ENCODE assay signal across 1 cellular context in the genomic region with DNA sequence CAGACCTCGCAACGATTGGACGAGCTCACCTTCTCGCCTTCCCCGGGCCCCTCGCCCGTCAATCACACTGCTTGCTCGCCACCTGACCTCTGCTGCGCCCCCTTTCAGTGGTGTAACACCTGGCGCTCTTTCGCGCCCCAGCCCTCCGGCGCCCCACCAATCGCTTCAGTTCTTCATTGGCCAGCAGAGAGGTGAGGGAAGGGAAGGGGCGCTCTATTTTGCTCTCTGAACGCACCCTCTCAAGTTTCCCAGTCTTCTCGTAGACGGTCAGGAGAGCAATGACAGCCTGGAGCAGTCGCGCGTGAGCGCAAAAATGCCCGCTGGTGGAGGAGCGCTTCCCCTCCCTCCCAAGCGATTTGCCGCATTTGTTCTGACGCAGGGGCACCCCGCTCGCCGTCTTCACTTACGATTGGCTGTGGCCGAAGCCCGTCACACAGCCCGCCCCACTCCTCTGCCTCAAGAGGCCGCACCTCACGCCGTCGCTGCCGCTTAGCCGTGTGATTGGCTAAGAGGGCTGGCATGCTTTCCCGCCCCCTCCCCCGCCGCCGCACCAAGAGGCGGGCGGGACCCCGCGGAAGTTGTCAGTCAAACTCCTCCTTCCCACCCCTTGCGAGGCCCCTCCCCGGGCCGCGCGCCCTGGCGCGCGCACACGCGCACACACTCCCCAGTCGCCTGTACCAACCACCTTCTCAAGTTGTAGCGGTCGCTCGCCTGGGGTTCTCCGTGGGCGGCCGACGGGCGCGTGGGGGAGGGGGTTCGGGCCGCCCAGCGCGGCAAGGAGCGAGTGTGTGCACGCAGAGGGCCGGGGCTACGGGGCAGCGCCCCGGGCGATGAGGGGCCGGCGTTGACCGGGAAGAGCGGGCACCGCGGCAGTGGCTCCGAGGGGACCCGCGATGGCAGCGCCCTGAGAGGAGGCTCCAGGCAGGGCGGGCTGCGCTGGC.
A peak's percentile ranks its signal among the peaks of the same experiment; 100 is the strongest.
TF ChIP-seq lines count a peak whose summit lies in the region.

A gene (plus strand): TSS at position 667 of the 941 bp plus-strand sequence. CDS start 701 bp downstream, outside the sequence.

TF ChIP-seq in K562, 482 proteins besides CTCF, POLR2A, EP300 and RAD21 (continued from another document and continues in another):
- no peak for TF ChIP-seq ZNF785 (CRISPR knock-in tag; IDR thresholded peaks at IDR 0.05)
- TF ChIP-seq, protein P1, sequence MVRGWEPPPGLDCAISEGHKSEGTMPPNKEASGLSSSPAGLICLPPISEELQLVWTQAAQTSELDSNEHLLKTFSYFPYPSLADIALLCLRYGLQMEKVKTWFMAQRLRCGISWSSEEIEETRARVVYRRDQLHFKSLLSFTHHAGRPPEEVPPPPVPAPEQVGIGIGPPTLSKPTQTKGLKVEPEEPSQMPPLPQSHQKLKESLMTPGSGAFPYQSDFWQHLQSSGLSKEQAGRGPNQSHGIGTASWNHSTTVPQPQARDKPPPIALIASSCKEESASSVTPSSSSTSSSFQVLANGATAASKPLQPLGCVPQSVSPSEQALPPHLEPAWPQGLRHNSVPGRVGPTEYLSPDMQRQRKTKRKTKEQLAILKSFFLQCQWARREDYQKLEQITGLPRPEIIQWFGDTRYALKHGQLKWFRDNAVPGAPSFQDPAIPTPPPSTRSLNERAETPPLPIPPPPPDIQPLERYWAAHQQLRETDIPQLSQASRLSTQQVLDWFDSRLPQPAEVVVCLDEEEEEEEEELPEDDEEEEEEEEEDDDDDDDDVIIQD (CRISPR knock-in tag; IDR thresholded peaks at IDR 0.05) = 0 out of 2 replicates have a peak, but pooled peaks have one; percentile 19
- 0 out of 4 replicates have a peak, but pooled peaks of 1 of the 2 experiments have one; percentile 37 for TF ChIP-seq ETV6 (IDR thresholded peaks at IDR 0.05; ENCODE audit: borderline replicate concordance in 1 of 2, low read depth in 2 of 2, low read length in 1 of 2)
- no peak for TF ChIP-seq ETV6 (CRISPR knock-in tag; IDR thresholded peaks at IDR 0.05; ENCODE audit: borderline replicate concordance)
- TF ChIP-seq ATF7 (IDR thresholded peaks at IDR 0.05) = peak; percentile 77
- TF ChIP-seq LARP7 (IDR thresholded peaks at IDR 0.05) = no peak
- no peak for TF ChIP-seq FOXJ2 (tag; IDR thresholded peaks at IDR 0.05)
- TF ChIP-seq, protein P2, sequence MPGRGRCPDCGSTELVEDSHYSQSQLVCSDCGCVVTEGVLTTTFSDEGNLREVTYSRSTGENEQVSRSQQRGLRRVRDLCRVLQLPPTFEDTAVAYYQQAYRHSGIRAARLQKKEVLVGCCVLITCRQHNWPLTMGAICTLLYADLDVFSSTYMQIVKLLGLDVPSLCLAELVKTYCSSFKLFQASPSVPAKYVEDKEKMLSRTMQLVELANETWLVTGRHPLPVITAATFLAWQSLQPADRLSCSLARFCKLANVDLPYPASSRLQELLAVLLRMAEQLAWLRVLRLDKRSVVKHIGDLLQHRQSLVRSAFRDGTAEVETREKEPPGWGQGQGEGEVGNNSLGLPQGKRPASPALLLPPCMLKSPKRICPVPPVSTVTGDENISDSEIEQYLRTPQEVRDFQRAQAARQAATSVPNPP (IDR thresholded peaks at IDR 0.05; ENCODE audit: borderline replicate concordance, insufficient read depth, insufficient read length) = no peak
- TF ChIP-seq PRPF4 (IDR thresholded peaks at IDR 0.05; ENCODE audit: insufficient read depth, low read depth, low read length, poor library complexity, severe bottlenecking) = no peak
- TF ChIP-seq, protein P3, sequence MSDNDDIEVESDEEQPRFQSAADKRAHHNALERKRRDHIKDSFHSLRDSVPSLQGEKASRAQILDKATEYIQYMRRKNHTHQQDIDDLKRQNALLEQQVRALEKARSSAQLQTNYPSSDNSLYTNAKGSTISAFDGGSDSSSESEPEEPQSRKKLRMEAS (CRISPR knock-in tag; IDR thresholded peaks at IDR 0.05) = peak; percentile 64
- TF ChIP-seq, protein P4, sequence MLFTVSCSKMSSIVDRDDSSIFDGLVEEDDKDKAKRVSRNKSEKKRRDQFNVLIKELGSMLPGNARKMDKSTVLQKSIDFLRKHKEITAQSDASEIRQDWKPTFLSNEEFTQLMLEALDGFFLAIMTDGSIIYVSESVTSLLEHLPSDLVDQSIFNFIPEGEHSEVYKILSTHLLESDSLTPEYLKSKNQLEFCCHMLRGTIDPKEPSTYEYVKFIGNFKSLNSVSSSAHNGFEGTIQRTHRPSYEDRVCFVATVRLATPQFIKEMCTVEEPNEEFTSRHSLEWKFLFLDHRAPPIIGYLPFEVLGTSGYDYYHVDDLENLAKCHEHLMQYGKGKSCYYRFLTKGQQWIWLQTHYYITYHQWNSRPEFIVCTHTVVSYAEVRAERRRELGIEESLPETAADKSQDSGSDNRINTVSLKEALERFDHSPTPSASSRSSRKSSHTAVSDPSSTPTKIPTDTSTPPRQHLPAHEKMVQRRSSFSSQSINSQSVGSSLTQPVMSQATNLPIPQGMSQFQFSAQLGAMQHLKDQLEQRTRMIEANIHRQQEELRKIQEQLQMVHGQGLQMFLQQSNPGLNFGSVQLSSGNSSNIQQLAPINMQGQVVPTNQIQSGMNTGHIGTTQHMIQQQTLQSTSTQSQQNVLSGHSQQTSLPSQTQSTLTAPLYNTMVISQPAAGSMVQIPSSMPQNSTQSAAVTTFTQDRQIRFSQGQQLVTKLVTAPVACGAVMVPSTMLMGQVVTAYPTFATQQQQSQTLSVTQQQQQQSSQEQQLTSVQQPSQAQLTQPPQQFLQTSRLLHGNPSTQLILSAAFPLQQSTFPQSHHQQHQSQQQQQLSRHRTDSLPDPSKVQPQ (CRISPR knock-in tag; IDR thresholded peaks at IDR 0.05; ENCODE audit: borderline replicate concordance) = peak; percentile 79
- no peak for TF ChIP-seq PCBP2 (IDR thresholded peaks at IDR 0.05; ENCODE audit: low read depth, low read length, poor library complexity, severe bottlenecking)
- TF ChIP-seq, protein P5, sequence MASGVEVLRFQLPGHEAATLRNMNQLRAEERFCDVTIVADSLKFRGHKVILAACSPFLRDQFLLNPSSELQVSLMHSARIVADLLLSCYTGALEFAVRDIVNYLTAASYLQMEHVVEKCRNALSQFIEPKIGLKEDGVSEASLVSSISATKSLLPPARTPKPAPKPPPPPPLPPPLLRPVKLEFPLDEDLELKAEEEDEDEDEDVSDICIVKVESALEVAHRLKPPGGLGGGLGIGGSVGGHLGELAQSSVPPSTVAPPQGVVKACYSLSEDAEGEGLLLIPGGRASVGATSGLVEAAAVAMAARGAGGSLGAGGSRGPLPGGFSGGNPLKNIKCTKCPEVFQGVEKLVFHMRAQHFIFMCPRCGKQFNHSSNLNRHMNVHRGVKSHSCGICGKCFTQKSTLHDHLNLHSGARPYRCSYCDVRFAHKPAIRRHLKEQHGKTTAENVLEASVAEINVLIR (CRISPR knock-in tag; IDR thresholded peaks at IDR 0.05) = peak; percentile 91
- no peak for TF ChIP-seq ZNF384 (IDR thresholded peaks at IDR 0.05; ENCODE audit: low read depth, low read length)
- TF ChIP-seq NFXL1 (CRISPR knock-in tag; IDR thresholded peaks at IDR 0.05) = no peak
- no peak for TF ChIP-seq ZNF143 (CRISPR knock-in tag; IDR thresholded peaks at IDR 0.05)
- TF ChIP-seq, protein P6, sequence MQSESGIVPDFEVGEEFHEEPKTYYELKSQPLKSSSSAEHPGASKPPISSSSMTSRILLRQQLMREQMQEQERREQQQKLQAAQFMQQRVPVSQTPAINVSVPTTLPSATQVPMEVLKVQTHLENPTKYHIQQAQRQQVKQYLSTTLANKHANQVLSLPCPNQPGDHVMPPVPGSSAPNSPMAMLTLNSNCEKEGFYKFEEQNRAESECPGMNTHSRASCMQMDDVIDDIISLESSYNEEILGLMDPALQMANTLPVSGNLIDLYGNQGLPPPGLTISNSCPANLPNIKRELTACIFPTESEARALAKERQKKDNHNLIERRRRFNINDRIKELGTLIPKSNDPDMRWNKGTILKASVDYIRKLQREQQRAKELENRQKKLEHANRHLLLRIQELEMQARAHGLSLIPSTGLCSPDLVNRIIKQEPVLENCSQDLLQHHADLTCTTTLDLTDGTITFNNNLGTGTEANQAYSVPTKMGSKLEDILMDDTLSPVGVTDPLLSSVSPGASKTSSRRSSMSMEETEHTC (IDR thresholded peaks at IDR 0.05) = no peak; the same call in 1 of the 2 replicates
- peak; percentile 46 for TF ChIP-seq PHF20 (IDR thresholded peaks at IDR 0.05; ENCODE audit: partially characterized antibody)
- TF ChIP-seq ZNF583 (CRISPR knock-in tag; IDR thresholded peaks at IDR 0.05) = peak; percentile 47; the same call in 1 of the 2 replicates
- TF ChIP-seq ZNF79 (CRISPR knock-in tag; IDR thresholded peaks at IDR 0.05; ENCODE audit: low read depth) = no peak
- peak; percentile 90 for TF ChIP-seq TGIF2 (CRISPR knock-in tag; IDR thresholded peaks at IDR 0.05)
- TF ChIP-seq GTF2F1 (IDR thresholded peaks at IDR 0.05; ENCODE audit: low read depth, low read length) = no peak
- TF ChIP-seq ZNF707 (CRISPR knock-in tag; conservative IDR thresholded peaks at IDR 0.05) = no peak
- TF ChIP-seq SAFB2 (IDR thresholded peaks at IDR 0.05; ENCODE audit: borderline replicate concordance, low read depth, low read length, severe bottlenecking) = no peak
- TF ChIP-seq NELFE (IDR thresholded peaks at IDR 0.05; ENCODE audit: insufficient read depth, insufficient read length) = no peak
- peak; percentile 98 for TF ChIP-seq EGR1 (conservative IDR thresholded peaks at IDR 0.05)
- no peak for TF ChIP-seq STAG1 (CRISPR knock-in tag; IDR thresholded peaks at IDR 0.05; ENCODE audit: borderline replicate concordance)
- no peak for TF ChIP-seq ZNF239 (CRISPR knock-in tag; IDR thresholded peaks at IDR 0.05)
- TF ChIP-seq, protein P7, sequence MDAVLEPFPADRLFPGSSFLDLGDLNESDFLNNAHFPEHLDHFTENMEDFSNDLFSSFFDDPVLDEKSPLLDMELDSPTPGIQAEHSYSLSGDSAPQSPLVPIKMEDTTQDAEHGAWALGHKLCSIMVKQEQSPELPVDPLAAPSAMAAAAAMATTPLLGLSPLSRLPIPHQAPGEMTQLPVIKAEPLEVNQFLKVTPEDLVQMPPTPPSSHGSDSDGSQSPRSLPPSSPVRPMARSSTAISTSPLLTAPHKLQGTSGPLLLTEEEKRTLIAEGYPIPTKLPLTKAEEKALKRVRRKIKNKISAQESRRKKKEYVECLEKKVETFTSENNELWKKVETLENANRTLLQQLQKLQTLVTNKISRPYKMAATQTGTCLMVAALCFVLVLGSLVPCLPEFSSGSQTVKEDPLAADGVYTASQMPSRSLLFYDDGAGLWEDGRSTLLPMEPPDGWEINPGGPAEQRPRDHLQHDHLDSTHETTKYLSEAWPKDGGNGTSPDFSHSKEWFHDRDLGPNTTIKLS (IDR thresholded peaks at IDR 0.05; ENCODE audit: borderline replicate concordance, low read depth) = no peak; the same call in 1 of the 2 replicates
- TF ChIP-seq SAP30 (IDR thresholded peaks at IDR 0.05; ENCODE audit: borderline replicate concordance, insufficient read depth, low read depth, low read length, poor library complexity, severe bottlenecking) = peak; percentile 75
- no peak for TF ChIP-seq BMI1 (IDR thresholded peaks at IDR 0.05; ENCODE audit: low read length)
- peak; percentile 98 for TF ChIP-seq CXXC5 (CRISPR knock-in tag; IDR thresholded peaks at IDR 0.05)
- TF ChIP-seq JUN (IDR thresholded peaks at IDR 0.05; ENCODE audit: borderline replicate concordance, low read depth, low read length) = no peak
- 0 out of 2 replicates have a peak, but pooled peaks have one; percentile 63 for TF ChIP-seq JUN (CRISPR knock-in tag; IDR thresholded peaks at IDR 0.05; ENCODE audit: borderline replicate concordance)
- TF ChIP-seq EP400 (IDR thresholded peaks at IDR 0.05) = peak; percentile 92
- TF ChIP-seq MCM7 (IDR thresholded peaks at IDR 0.05) = no peak
- TF ChIP-seq DACH1 (IDR thresholded peaks at IDR 0.05; ENCODE audit: partially characterized antibody) = peak; percentile 60
- TF ChIP-seq DPF2 (IDR thresholded peaks at IDR 0.05) = peak; percentile 50
- no peak for TF ChIP-seq ZSCAN32 (CRISPR knock-in tag; IDR thresholded peaks at IDR 0.05)
- peak; percentile 28; the same call in 1 of the 2 replicates for TF ChIP-seq ZNF589 (CRISPR knock-in tag; IDR thresholded peaks at IDR 0.05; ENCODE audit: low read depth)
- TF ChIP-seq NFIC (IDR thresholded peaks at IDR 0.05) = peak; percentile 57
- peak; percentile 91 for TF ChIP-seq HNRNPL (IDR thresholded peaks at IDR 0.05; ENCODE audit: low read depth, low read length)
- no peak for TF ChIP-seq BCL6 (CRISPR knock-in tag; IDR thresholded peaks at IDR 0.05)
- 0 out of 2 replicates have a peak, but pooled peaks have one; percentile 20 for TF ChIP-seq MXI1 (IDR thresholded peaks at IDR 0.05; ENCODE audit: low read depth, low read length)
- no peak for TF ChIP-seq ZNF766 (CRISPR knock-in tag; conservative IDR thresholded peaks at IDR 0.05)
- TF ChIP-seq ETV1 (tag; conservative IDR thresholded peaks at IDR 0.05; ENCODE audit: low read depth) = no peak
- no peak for TF ChIP-seq TAL1 (IDR thresholded peaks at IDR 0.05)
- TF ChIP-seq RBM39 (optimal IDR thresholded peaks at IDR 0.05; ENCODE audit: low read depth, low read length) = no peak
- TF ChIP-seq ZNF668 (CRISPR knock-in tag; IDR thresholded peaks at IDR 0.05) = no peak
- no peak for TF ChIP-seq PHTF2 (CRISPR knock-in tag; IDR thresholded peaks at IDR 0.05)
- TF ChIP-seq, protein P8, sequence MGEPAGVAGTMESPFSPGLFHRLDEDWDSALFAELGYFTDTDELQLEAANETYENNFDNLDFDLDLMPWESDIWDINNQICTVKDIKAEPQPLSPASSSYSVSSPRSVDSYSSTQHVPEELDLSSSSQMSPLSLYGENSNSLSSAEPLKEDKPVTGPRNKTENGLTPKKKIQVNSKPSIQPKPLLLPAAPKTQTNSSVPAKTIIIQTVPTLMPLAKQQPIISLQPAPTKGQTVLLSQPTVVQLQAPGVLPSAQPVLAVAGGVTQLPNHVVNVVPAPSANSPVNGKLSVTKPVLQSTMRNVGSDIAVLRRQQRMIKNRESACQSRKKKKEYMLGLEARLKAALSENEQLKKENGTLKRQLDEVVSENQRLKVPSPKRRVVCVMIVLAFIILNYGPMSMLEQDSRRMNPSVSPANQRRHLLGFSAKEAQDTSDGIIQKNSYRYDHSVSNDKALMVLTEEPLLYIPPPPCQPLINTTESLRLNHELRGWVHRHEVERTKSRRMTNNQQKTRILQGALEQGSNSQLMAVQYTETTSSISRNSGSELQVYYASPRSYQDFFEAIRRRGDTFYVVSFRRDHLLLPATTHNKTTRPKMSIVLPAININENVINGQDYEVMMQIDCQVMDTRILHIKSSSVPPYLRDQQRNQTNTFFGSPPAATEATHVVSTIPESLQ (CRISPR knock-in tag; IDR thresholded peaks at IDR 0.05) = peak; percentile 39; the same call in 1 of the 2 replicates
- TF ChIP-seq PTTG1 (tag; IDR thresholded peaks at IDR 0.05; ENCODE audit: low read depth) = no peak
- peak; percentile 5 for TF ChIP-seq TAF9B (IDR thresholded peaks at IDR 0.05; ENCODE audit: partially characterized antibody)
- TF ChIP-seq HDGF (IDR thresholded peaks at IDR 0.05) = no peak
- TF ChIP-seq CBX8 (IDR thresholded peaks at IDR 0.05; ENCODE audit: borderline replicate concordance, extremely low read depth, low read depth, low read length, poor library complexity, severe bottlenecking) = no peak
- TF ChIP-seq XRCC5 (IDR thresholded peaks at IDR 0.05; ENCODE audit: low read depth, low read length) = peak; percentile 54
